In the genomic region with DNA sequence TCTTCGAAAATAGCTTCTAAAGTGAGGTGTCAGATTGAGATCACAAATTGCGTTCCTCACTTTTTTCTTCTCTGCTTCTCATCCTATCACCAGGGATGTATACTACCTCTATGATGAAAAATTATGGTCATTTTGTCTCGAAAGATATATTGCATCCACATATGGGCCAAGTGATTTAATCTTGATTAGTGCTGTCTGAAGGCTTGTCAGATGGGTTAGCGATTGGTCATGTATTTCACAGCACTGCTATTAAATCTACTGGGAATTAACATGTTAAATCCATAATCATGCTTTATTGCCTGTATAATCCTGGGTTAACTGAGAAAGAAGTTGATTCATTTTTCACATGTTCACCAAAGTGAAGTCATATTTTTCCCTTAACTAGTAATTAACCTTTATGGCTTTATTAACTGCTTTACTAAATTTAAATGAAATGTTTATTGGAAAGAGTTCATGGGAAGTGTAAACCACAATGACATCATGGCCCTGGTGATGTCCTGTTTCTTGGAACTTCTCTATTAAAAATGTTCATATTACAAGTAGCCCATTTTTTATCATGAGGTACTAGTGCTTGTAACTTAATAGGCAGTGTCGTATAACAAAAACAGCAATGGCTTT, we compare ENCODE assay signal across 15 cellular contexts.
DNase-seq lines count a peak whose midpoint lies in the region; FAIRE-seq lines count a peak whose summit lies in the region.
"Had no signal": no experiment of that assay in that cellular context is flagged by ENCODE, and none has a peak within 500 bp of the region (broad histone marks: within the 10 kb centered on the region; RNA-seq: fewer than 3 reads in every experiment).

No MANE protein-coding gene starts in this region.

- DNase-seq in HCEC 1CT: peak; percentile 37
- peak; percentile 7 for DNase-seq in OCI-M1 (lab: John Stamatoyannopoulos, UW)
- peak; percentile 34 for DNase-seq in left kidney (ENCODE audit: low read depth, low spot score)
- no peak for DNase-seq in ACHN
- DNase-seq in NCI-H774 (lab: John Stamatoyannopoulos, UW): no peak
- DNase-seq in activated CD4-positive, CD25-positive, alpha-beta regulatory T cell treated with anti-CD3 and anti-CD28 coated beads, Interleukin-2, amount 50 U/mL, for 72 hours: no peak
- DNase-seq: AML-193; C1 segment of cervical spinal cord; CD8-positive, alpha-beta T cell; DMS53; GF-D8; GOT3; NCI-H187; SHP77 had no signal

- in situ Hi-C loops in ACHN (cut with HindIII; ENCODE audit: low pct_ligation_motif_present, low pct_unique_long_range_greater_than_20kb, low sequenced_read_pairs): no loop called here

- peak; percentile 87 for FAIRE-seq in endometrium (lab: Jason Lieb, UNC)

Comparison
In these comparisons a context has a peak if more than half of its experiments do, and no peak if none do; other contexts are left out.
1. DNase-seq: peak in HCEC 1CT (single experiment), OCI-M1 (single experiment) and left kidney (single experiment); none in ACHN (single experiment), NCI-H774 (single experiment) and activated CD4-positive, CD25-positive, alpha-beta regulatory T cell treated with anti-CD3 and anti-CD28 coated beads, Interleukin-2, amount 50 U/mL, for 72 hours (single experiment).